8 cellular contexts compared by ENCODE assay signal in the genomic region with DNA sequence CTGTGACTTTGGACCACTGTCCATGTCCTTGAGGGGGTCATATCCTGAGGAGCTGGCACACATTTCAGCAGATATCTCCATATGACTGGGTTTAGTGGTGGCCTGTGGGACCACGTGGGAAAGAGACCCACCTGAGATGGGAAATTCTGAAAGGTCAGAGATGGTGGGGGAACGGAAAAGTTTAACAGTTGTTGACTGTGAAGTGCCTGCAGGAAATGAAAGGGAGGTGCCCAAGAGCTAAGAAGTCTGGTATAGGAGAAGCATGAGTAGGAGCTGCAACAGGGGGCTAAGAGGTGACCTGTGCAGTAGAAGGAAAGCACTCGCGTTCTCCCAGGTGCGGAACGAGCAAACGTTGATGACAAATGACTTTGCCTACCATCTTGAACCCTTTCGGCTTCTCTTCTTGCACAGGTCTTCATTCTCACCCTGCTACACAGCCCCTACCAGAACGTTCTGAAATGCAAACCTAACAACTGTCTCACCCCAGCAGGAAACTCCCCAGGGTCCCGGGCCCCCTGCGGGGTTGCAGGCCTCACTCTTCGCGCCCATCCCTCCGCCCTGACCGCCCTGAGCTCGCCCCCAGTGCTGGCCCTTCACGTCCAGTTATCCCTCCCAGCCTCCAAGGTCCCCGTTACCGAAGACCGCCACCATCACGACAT. TPM values are rescaled to one million over a fixed set of nuclear protein-coding genes. Genes with fewer than 3 reads are reported as not detected.
A peak's percentile ranks its signal among the peaks of the same experiment; 100 is the strongest.
DNase-seq lines count a peak whose midpoint lies in the region; ATAC-seq and TF ChIP-seq lines count a peak whose summit lies in the region.

No MANE protein-coding gene starts in this region.

- H3K27ac ChIP-seq in CD8-positive, alpha-beta T cell (ENCODE audit: low read depth, low read length): peak overlapping the region; percentile 69
- H3K27ac ChIP-seq in PC-3 (ENCODE audit: low read length): no peak overlapping the region
- H3K27ac ChIP-seq in endodermal cell (ENCODE audit: low read depth, low read length): no peak overlapping the region
- H3K27ac ChIP-seq in ovary: peak overlapping the region in 1 of 2 donors; percentile 17

- no peaks in the 10 kb centered on the region for H3K27me3 Mint-ChIP-seq in CD8-positive, alpha-beta T cell (ENCODE audit: low read depth)
- peaks cover 8% of the 10 kb centered on the region for H3K27me3 Mint-ChIP-seq in endodermal cell (ENCODE audit: insufficient read depth)

- H3K27me3 ChIP-seq in CD8-positive, alpha-beta T cell (ENCODE audit: insufficient read depth, low read length): no peaks in the 10 kb centered on the region
- no peaks in the 10 kb centered on the region for H3K27me3 ChIP-seq in PC-3 (ENCODE audit: low read length)
- H3K27me3 ChIP-seq in endodermal cell (ENCODE audit: control insufficient read depth, insufficient read depth, low read length, poor library complexity, severe bottlenecking): no peaks in the 10 kb centered on the region
- H3K27me3 ChIP-seq in ovary: no peaks in the 10 kb centered on the region

- intact Hi-C loops in CD8-positive, alpha-beta T cell (cut with DNase I, micrococcal nuclease): loop anchor here (1.0 to 10.0 kb wide), 11 partner anchors 33 to 807 kb away; a partner anchor contains a TSS
- intact Hi-C loops in PC-3 (cut with micrococcal nuclease): no loop called here
- intact Hi-C loops in ovary (cut with DNase I): no loop called here

- peaks cover 5% of the 10 kb centered on the region for H3K36me3 Mint-ChIP-seq in CD8-positive, alpha-beta T cell
- H3K36me3 Mint-ChIP-seq in endodermal cell (ENCODE audit: low read depth): no peaks in the 10 kb centered on the region

- H3K4me1 Mint-ChIP-seq in CD8-positive, alpha-beta T cell (ENCODE audit: low read depth): peaks cover 26% of the 10 kb centered on the region
- H3K4me1 Mint-ChIP-seq in endodermal cell: peaks cover 5% of the 10 kb centered on the region

- no peaks in the 10 kb centered on the region for H3K9me3 Mint-ChIP-seq in CD8-positive, alpha-beta T cell
- H3K9me3 Mint-ChIP-seq in endodermal cell: no peaks in the 10 kb centered on the region

- no peak for TF ChIP-seq POLR2A in ovary (IDR thresholded peaks at IDR 0.05)

- no peaks in the 10 kb centered on the region for H3F3A ChIP-seq in PC-3 (ENCODE audit: low read length, unreplicated experiment)

- H3K4me2 ChIP-seq in PC-3 (ENCODE audit: low read length): peak overlapping the region; percentile 59

- H3K36me3 ChIP-seq in CD8-positive, alpha-beta T cell (ENCODE audit: insufficient read depth, low read length): no peaks in the 10 kb centered on the region
- H3K36me3 ChIP-seq in PC-3 (ENCODE audit: low read depth, low read length) (no peaks in the 10 kb centered on the region), endodermal cell (ENCODE audit: control insufficient read depth, insufficient read depth, low read length) (no peaks in the 10 kb centered on the region), ovary (no peaks in the 10 kb centered on the region)

- 52 to 55% methylated on average over 17 to 21 of the region's 21 CpGs for whole genome bisulfite sequencing in endodermal cell (ENCODE audit: insufficient coverage in 1 of 2, insufficient read length in 1 of 2), 2 experiments
- 17 to 20% (median 20%) methylated on average over 21 of the region's 21 CpGs for WGBS in ovary, 3 donors

- H3K9me2 ChIP-seq in PC-3 (replicated peaks; ENCODE audit: low read length): no peaks in the 10 kb centered on the region

- no peak for TF ChIP-seq EP300 in ovary (IDR thresholded peaks at IDR 0.05)

- H3K9ac ChIP-seq in PC-3 (ENCODE audit: low read length) (no peak overlapping the region), endodermal cell (ENCODE audit: extremely low read depth, low read length, poor library complexity, severe bottlenecking) (no peak overlapping the region)

- no peaks in the 10 kb centered on the region for H4K20me1 ChIP-seq in PC-3 (ENCODE audit: low read length)

- DNase-seq in CD8-positive, alpha-beta T cell: peak in 5 of 7 experiments; percentile 7 to 57 (median 15)
- DNase-seq in PC-3 (no peak), endodermal cell (no peak), ovary (no peak), A172 (ENCODE audit: low spot score) (no peak), occipital lobe (lab: John Stamatoyannopoulos, UW) (no peak), GM19238 (ENCODE audit: insufficient read length, low spot score) (no peak)

- POLR2A ChIA-PET in CD8-positive, alpha-beta T cell (lab: Charles Lee): interaction anchor here (0.5 to 2.2 kb wide), 5 partner anchors 44 to 221 kb away, joined by 3 to 7 read pairs (median 6); a partner anchor contains a TSS
- POLR2A ChIA-PET in PC-3 (lab: Charles Lee; ENCODE audit: unreplicated experiment): no interaction called here

- peak overlapping the region; percentile 80 for H3K4me3 ChIP-seq in CD8-positive, alpha-beta T cell (ENCODE audit: low read depth, low read length)
- H3K4me3 ChIP-seq in PC-3 (ENCODE audit: low read length) (peak overlapping the region; percentile 15; the same call in 1 of the 2 replicates), endodermal cell (ENCODE audit: low read length) (peak overlapping the region; percentile 75), ovary (peak overlapping the region; percentile 48)

- peak overlapping the region; percentile 79 for H2AFZ ChIP-seq in PC-3 (ENCODE audit: low read length)

- H3K79me2 ChIP-seq in PC-3 (ENCODE audit: low read length): no peaks in the 10 kb centered on the region

- peak overlapping the region; percentile 93 for H3K4me3 Mint-ChIP-seq in CD8-positive, alpha-beta T cell
- H3K4me3 Mint-ChIP-seq in endodermal cell: peak overlapping the region; percentile 91

- BruUV-seq in PC-3 (replicated peaks; lab: Mats Ljungman, UMichigan): no TSS peak

- TF ChIP-seq CTCF in CD8-positive, alpha-beta T cell (IDR thresholded peaks at IDR 0.05): no peak
- TF ChIP-seq CTCF in PC-3 (conservative IDR thresholded peaks at IDR 0.05; ENCODE audit: low read depth, low read length): no peak
- TF ChIP-seq CTCF in endodermal cell (conservative IDR thresholded peaks at IDR 0.05): no peak
- TF ChIP-seq CTCF in ovary (IDR thresholded peaks at IDR 0.05): no peak

- peaks cover 15% of the 10 kb centered on the region for H3K4me1 ChIP-seq in CD8-positive, alpha-beta T cell (ENCODE audit: insufficient read depth, low read length)
- H3K4me1 ChIP-seq in PC-3 (ENCODE audit: insufficient read depth, low read length) (peaks cover 10% of the 10 kb centered on the region), endodermal cell (ENCODE audit: control insufficient read depth, insufficient read depth, low read length) (peaks cover 3% of the 10 kb centered on the region), ovary (ENCODE audit: insufficient read depth) (peaks cover 6% of the 10 kb centered on the region)

- H3K27ac Mint-ChIP-seq in CD8-positive, alpha-beta T cell: peak overlapping the region; percentile 98
- H3K27ac Mint-ChIP-seq in endodermal cell: peak overlapping the region; percentile 91

- CTCF ChIA-PET in CD8-positive, alpha-beta T cell (lab: Charles Lee): interaction anchor here (1.7 to 3.0 kb wide), 2 partner anchors 12 to 75 kb away, joined by 5 to 25 read pairs; a partner anchor contains a TSS
- CTCF ChIA-PET in PC-3 (lab: Charles Lee): no interaction called here

- ATAC-seq in CD8-positive, alpha-beta T cell: peak; percentile 13
- ATAC-seq in PC-3 (no peak), GM19455 (IDR thresholded peaks at IDR 0.05; ENCODE audit: unreplicated experiment) (no peak)

- H3K9me3 ChIP-seq in CD8-positive, alpha-beta T cell (ENCODE audit: low read length): no peaks in the 10 kb centered on the region
- H3K9me3 ChIP-seq in PC-3 (ENCODE audit: low read length) (no peaks in the 10 kb centered on the region), endodermal cell (ENCODE audit: control insufficient read depth, low read length) (no peaks in the 10 kb centered on the region), ovary (no peaks in the 10 kb centered on the region)

RNA-seq across cellular contexts. Expression of a gene that starts 9.8 kb away (rescaled TPM):
- total RNA-seq in CD8-positive, alpha-beta T cell: not detected
- total RNA-seq in PC-3 (2014; rRNA removed) (not detected in 2 replicates), endodermal cell (under 1 TPM in 1 of 2 donors, not detected in 1; 0.97 TPM), ovary (not detected), occipital lobe (not detected)
- polyA plus RNA-seq in endodermal cell (2013, experiment 1 of 2): not detected
- polyA plus RNA-seq in endodermal cell (2013, experiment 2 of 2): not detected
- polyA plus RNA-seq in ovary: not detected
- not detected in 2 replicates for total RNA-seq in A172 (2014; rRNA removed; shearing (Covaris generic))

RNA-seq across cellular contexts. Expression of a gene that starts 47.3 kb away (rescaled TPM):
- 10 to 100 TPM; 83.4 to 86.9 TPM for total RNA-seq in CD8-positive, alpha-beta T cell
- 417 and 421 TPM in 2 replicates for total RNA-seq in PC-3 (2014; rRNA removed)
- total RNA-seq in endodermal cell: 100 to 1,000 TPM; 283 to 299 TPM
- 222 TPM for polyA plus RNA-seq in endodermal cell (2013, experiment 1 of 2)
- polyA plus RNA-seq in endodermal cell (2013, experiment 2 of 2): 193 TPM
- total RNA-seq in ovary: 100 to 1,000 TPM; 100 to 220 (median 185) TPM
- polyA plus RNA-seq in ovary: 100 to 1,000 TPM in 1 of 2 donors, 10 to 100 TPM in 1; 95.1 to 121 TPM
- total RNA-seq in A172 (2014; rRNA removed; shearing (Covaris generic)): 328 and 348 TPM in 2 replicates
- 110 TPM for total RNA-seq in occipital lobe

Comparison
In these comparisons a context has a peak if more than half of its experiments do, and no peak if none do; other contexts are left out.
1. DNase-seq: peak in CD8-positive, alpha-beta T cell (5 of 7); none in PC-3 (single experiment), endodermal cell (single experiment), ovary (0 of 5), A172 (single experiment), occipital lobe (single experiment) and GM19238 (single experiment).
2. H3K4me3 ChIP-seq: peak in every context shown above with its lines; median percentile 80 in CD8-positive, alpha-beta T cell; 75 in endodermal cell; 48 in ovary; 15 in PC-3.
3. intact Hi-C loops: an anchor here in CD8-positive, alpha-beta T cell (1.0 to 10.0 kb wide); none called in PC-3 and ovary.